Comparison of ENCODE assay signal across 8 cellular contexts in genomic region chr12:69007166-69007857, GRCh38.
A peak's percentile ranks its signal among the peaks of the same experiment; 100 is the strongest.
DNase-seq lines count a peak whose midpoint lies in the region; ATAC-seq and TF ChIP-seq lines count a peak whose summit lies in the region.

No MANE protein-coding gene starts in this region.

- peaks cover 20% of the 10 kb centered on the region for H3K4me1 ChIP-seq in neuron (ENCODE audit: insufficient read depth, low read length)
- no peaks in the 10 kb centered on the region for H3K4me1 ChIP-seq in MM.1S (ENCODE audit: low read length)

- H3K36me3 ChIP-seq in neuron (ENCODE audit: insufficient read depth, low read length) (no peaks in the 10 kb centered on the region), MM.1S (replicated peaks; ENCODE audit: insufficient read depth, low read length) (no peaks in the 10 kb centered on the region)

- no peak overlapping the region for H3K9ac ChIP-seq in MM.1S (ENCODE audit: low read length)

- H3K27me3 ChIP-seq in neuron (ENCODE audit: insufficient read depth, low read length) (no peaks in the 10 kb centered on the region), MM.1S (replicated peaks; ENCODE audit: insufficient read depth, low read length) (no peaks in the 10 kb centered on the region)

- H2AFZ ChIP-seq in neuron (ENCODE audit: low read depth, low read length) (no peak overlapping the region), MM.1S (ENCODE audit: low read length) (no peak overlapping the region)

- no peaks in the 10 kb centered on the region for H3F3A ChIP-seq in MM.1S (ENCODE audit: insufficient read depth, low read length)

- H3K27ac ChIP-seq in epithelial cell of prostate (peak overlapping the region; percentile 91), MM.1S (ENCODE audit: low read length) (no peak overlapping the region)

- H3K4me2 ChIP-seq in MM.1S (ENCODE audit: low read depth, low read length), result no peak overlapping the region

- ATAC-seq in HG02884 (IDR thresholded peaks at IDR 0.05; ENCODE audit: unreplicated experiment), result no peak
- ATAC-seq in HG03097 (IDR thresholded peaks at IDR 0.05; ENCODE audit: low FRiP score, unreplicated experiment), result no peak

- H3K9me2 ChIP-seq in MM.1S (replicated peaks; ENCODE audit: insufficient read depth, low read length), result no peaks in the 10 kb centered on the region

- H3K9me3 ChIP-seq in neuron (ENCODE audit: low read length) (no peaks in the 10 kb centered on the region), MM.1S (replicated peaks; ENCODE audit: insufficient read depth, low read length) (no peaks in the 10 kb centered on the region)

- TF ChIP-seq CTCF in MM.1S (IDR thresholded peaks at IDR 0.05; ENCODE audit: low read length), result no peak

- no peaks in the 10 kb centered on the region for H3K79me2 ChIP-seq in MM.1S (ENCODE audit: low read length)

- no peaks in the 10 kb centered on the region for H4K20me1 ChIP-seq in MM.1S (ENCODE audit: insufficient read depth, low read length)

- peak; percentile 31 for DNase-seq in activated CD4-positive, alpha-beta T cell treated with anti-CD3 and anti-CD28 coated beads for 48 hours
- DNase-seq in activated CD4-positive, alpha-beta T cell treated with anti-CD3 and anti-CD28 coated beads for 1 hour, result no peak
- DNase-seq in NCI-H748 treated with DMSO at 0.1 percent for 48 hours (lab: John Stamatoyannopoulos, UW), result peak; percentile 38
- DNase-seq in epithelial cell of prostate (ENCODE audit: low read depth, low spot score), result peak; percentile 36
- no peak for DNase-seq in MM.1S

- peak overlapping the region; percentile 9 for H3K4me3 ChIP-seq in neuron (ENCODE audit: low read length)
- H3K4me3 ChIP-seq in MM.1S (ENCODE audit: low read length), result no peak overlapping the region

Comparison
In these comparisons a context has a peak if more than half of its experiments do, and no peak if none do; other contexts are left out.
1. DNase-seq: peak in activated CD4-positive, alpha-beta T cell treated with anti-CD3 and anti-CD28 coated beads for 48 hours (single experiment), NCI-H748 treated with DMSO at 0.1 percent for 48 hours (single experiment) and epithelial cell of prostate (single experiment); none in activated CD4-positive, alpha-beta T cell treated with anti-CD3 and anti-CD28 coated beads for 1 hour (single experiment) and MM.1S (single experiment).